1 cellular context compared by ENCODE assay signal in the genomic region with DNA sequence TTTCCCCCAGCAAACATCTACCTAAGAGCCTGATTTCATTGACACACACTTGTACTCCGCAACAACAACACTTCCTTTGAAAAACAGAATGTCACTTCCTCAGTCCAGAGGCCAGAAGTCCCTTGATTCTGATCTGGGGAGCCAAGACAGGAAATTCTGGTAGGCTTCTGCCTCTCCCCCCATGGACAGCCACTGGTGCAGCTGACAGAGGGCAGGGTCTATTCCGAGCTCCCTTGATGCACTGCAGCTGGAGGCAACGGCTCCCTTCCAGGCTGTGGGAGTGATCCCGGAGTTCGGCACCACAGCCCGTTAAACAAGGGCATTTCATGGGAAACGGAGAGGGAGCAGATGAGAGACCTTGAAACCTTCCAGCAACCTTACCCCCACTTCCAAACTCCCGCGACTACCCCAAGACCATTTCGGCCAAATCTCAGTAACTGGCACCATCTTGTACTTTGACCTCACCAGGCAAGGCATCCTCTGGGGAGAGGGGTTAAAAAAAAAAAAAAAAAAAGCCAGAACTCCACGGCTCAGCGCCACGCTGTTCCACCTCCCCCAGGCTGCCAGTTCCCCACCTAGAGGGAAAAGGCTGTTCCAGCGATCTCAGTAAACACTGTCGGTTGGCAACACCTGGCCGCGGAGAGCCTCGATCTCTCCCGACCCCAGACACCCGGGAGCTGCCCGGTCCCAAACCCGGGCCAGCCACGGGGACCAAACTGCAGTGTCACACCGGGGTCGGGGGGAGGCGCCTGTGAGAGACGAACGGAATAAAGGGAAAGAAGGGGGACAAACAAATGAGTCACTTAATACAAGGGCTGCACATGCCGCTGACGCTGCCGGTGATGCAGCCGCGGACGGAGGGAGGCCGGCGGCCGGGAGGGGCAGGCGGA.
A peak's percentile ranks its signal among the peaks of the same experiment; 100 is the strongest.
TF ChIP-seq lines count a peak whose summit lies in the region.

No MANE protein-coding gene starts in this region.

TF ChIP-seq in GM23338, 12 proteins besides CTCF, POLR2A, EP300 and RAD21 (continued from another document):
- TF ChIP-seq, protein P1, sequence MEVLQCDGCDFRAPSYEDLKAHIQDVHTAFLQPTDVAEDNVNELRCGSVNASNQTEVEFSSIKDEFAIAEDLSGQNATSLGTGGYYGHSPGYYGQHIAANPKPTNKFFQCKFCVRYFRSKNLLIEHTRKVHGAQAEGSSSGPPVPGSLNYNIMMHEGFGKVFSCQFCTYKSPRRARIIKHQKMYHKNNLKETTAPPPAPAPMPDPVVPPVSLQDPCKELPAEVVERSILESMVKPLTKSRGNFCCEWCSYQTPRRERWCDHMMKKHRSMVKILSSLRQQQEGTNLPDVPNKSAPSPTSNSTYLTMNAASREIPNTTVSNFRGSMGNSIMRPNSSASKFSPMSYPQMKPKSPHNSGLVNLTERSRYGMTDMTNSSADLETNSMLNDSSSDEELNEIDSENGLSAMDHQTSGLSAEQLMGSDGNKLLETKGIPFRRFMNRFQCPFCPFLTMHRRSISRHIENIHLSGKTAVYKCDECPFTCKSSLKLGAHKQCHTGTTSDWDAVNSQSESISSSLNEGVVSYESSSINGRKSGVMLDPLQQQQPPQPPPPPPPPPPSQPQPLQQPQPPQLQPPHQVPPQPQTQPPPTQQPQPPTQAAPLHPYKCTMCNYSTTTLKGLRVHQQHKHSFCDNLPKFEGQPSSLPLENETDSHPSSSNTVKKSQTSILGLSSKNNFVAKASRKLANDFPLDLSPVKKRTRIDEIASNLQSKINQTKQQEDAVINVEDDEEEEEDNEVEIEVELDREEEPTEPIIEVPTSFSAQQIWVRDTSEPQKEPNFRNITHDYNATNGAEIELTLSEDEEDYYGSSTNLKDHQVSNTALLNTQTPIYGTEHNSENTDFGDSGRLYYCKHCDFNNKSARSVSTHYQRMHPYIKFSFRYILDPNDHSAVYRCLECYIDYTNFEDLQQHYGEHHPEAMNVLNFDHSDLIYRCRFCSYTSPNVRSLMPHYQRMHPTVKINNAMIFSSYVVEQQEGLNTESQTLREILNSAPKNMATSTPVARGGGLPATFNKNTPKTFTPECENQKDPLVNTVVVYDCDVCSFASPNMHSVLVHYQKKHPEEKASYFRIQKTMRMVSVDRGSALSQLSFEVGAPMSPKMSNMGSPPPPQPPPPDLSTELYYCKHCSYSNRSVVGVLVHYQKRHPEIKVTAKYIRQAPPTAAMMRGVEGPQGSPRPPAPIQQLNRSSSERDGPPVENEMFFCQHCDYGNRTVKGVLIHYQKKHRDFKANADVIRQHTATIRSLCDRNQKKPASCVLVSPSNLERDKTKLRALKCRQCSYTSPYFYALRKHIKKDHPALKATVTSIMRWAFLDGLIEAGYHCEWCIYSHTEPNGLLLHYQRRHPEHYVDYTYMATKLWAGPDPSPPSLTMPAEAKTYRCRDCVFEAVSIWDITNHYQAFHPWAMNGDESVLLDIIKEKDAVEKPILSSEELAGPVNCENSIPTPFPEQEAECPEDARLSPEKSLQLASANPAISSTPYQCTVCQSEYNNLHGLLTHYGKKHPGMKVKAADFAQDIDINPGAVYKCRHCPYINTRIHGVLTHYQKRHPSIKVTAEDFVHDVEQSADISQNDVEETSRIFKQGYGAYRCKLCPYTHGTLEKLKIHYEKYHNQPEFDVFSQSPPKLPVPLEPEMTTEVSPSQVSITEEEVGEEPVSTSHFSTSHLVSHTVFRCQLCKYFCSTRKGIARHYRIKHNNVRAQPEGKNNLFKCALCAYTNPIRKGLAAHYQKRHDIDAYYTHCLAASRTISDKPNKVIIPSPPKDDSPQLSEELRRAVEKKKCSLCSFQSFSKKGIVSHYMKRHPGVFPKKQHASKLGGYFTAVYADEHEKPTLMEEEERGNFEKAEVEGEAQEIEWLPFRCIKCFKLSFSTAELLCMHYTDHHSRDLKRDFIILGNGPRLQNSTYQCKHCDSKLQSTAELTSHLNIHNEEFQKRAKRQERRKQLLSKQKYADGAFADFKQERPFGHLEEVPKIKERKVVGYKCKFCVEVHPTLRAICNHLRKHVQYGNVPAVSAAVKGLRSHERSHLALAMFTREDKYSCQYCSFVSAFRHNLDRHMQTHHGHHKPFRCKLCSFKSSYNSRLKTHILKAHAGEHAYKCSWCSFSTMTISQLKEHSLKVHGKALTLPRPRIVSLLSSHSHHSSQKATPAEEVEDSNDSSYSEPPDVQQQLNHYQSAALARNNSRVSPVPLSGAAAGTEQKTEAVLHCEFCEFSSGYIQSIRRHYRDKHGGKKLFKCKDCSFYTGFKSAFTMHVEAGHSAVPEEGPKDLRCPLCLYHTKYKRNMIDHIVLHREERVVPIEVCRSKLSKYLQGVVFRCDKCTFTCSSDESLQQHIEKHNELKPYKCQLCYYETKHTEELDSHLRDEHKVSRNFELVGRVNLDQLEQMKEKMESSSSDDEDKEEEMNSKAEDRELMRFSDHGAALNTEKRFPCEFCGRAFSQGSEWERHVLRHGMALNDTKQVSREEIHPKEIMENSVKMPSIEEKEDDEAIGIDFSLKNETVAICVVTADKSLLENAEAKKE (CRISPR knock-in tag; IDR thresholded peaks at IDR 0.05), result no peak
- no peak for TF ChIP-seq STAT1 (IDR thresholded peaks at IDR 0.05; ENCODE audit: unreplicated experiment)
- peak; percentile 72 for TF ChIP-seq CREB1 (CRISPR knock-in tag; IDR thresholded peaks at IDR 0.05; ENCODE audit: low read depth)
- TF ChIP-seq ZNF114 (CRISPR knock-in tag; IDR thresholded peaks at IDR 0.05), result no peak
- TF ChIP-seq, protein P2, sequence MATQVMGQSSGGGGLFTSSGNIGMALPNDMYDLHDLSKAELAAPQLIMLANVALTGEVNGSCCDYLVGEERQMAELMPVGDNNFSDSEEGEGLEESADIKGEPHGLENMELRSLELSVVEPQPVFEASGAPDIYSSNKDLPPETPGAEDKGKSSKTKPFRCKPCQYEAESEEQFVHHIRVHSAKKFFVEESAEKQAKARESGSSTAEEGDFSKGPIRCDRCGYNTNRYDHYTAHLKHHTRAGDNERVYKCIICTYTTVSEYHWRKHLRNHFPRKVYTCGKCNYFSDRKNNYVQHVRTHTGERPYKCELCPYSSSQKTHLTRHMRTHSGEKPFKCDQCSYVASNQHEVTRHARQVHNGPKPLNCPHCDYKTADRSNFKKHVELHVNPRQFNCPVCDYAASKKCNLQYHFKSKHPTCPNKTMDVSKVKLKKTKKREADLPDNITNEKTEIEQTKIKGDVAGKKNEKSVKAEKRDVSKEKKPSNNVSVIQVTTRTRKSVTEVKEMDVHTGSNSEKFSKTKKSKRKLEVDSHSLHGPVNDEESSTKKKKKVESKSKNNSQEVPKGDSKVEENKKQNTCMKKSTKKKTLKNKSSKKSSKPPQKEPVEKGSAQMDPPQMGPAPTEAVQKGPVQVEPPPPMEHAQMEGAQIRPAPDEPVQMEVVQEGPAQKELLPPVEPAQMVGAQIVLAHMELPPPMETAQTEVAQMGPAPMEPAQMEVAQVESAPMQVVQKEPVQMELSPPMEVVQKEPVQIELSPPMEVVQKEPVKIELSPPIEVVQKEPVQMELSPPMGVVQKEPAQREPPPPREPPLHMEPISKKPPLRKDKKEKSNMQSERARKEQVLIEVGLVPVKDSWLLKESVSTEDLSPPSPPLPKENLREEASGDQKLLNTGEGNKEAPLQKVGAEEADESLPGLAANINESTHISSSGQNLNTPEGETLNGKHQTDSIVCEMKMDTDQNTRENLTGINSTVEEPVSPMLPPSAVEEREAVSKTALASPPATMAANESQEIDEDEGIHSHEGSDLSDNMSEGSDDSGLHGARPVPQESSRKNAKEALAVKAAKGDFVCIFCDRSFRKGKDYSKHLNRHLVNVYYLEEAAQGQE (IDR thresholded peaks at IDR 0.05; ENCODE audit: unreplicated experiment), result no peak
